15 cellular contexts compared by ENCODE assay signal in the genomic region with DNA sequence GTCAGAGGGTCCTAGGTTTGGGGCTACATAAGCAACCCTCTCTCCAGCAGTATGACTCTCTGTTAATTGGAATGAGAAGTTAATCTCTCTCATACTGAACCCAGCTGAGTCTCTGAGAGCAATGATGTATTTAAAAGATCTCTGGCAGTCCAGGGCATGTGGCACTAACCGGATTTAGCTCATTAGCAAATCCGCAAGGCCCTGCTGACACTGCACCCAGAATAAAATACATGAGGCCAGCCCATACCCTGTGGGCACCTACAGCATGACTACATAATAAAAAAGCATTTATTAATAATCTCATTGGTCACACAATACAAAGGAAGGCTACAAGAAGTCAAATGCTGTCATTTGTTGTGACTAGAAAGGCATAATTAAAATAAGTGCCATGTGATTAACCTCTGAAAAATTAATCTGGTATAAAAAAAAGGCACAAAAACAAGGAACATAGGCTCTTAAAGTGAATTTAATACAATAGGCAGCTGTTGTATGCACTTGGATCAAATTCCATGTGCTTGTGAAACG.
"Had no signal": no experiment of that assay in that cellular context is flagged by ENCODE, and none has a peak within 500 bp of the region (broad histone marks: within the 10 kb centered on the region; RNA-seq: fewer than 3 reads in every experiment).

No MANE protein-coding gene starts in this region.

- H3K4me3 ChIP-seq: cardiac muscle cell, coronary artery, hepatocyte, uterus had no signal

- H3K4me1 ChIP-seq: uterus had no signal

- H3K36me3 ChIP-seq: cardiac muscle cell, uterus had no signal

- H3K9me3 ChIP-seq: uterus had no signal

- H3K4me3 Mint-ChIP-seq: activated CD8-positive, alpha-beta T cell treated with anti-CD3 and anti-CD28 coated beads, Interleukin-2, amount 10 ng/mL, durations not matched to agents 7 days and 5 days; activated naive CD4-positive, alpha-beta T cell treated with anti-CD3 and anti-CD28 coated beads for 36 hours; nephron progenitor cell had no signal

- H3K27me3 ChIP-seq: cardiac muscle cell, hepatocyte, uterus had no signal

- DNase-seq: activated CD4-positive, alpha-beta T cell treated with anti-CD3 and anti-CD28 coated beads for 48 hours; activated CD8-positive, alpha-beta T cell treated with anti-CD3 and anti-CD28 coated beads, Interleukin-2, amount 10 ng/mL, durations not matched to agents 7 days and 5 days; activated naive CD4-positive, alpha-beta T cell treated with anti-CD3 and anti-CD28 coated beads for 36 hours; effector CD8-positive, alpha-beta T cell; kidney; left ventricle myocardium superior; mesenchymal stem cell; nephron progenitor cell; small intestine; T1000; uterus had no signal

- H3K27ac Mint-ChIP-seq: activated CD8-positive, alpha-beta T cell treated with anti-CD3 and anti-CD28 coated beads, Interleukin-2, amount 10 ng/mL, durations not matched to agents 7 days and 5 days; activated naive CD4-positive, alpha-beta T cell treated with anti-CD3 and anti-CD28 coated beads for 36 hours; nephron progenitor cell had no signal

- H3K9me3 Mint-ChIP-seq: activated naive CD4-positive, alpha-beta T cell treated with anti-CD3 and anti-CD28 coated beads for 36 hours had no signal

- H3K27ac ChIP-seq: cardiac muscle cell, coronary artery, epithelial cell of prostate, hepatocyte, uterus had no signal
